Comparison of ENCODE assay signal across 9 cellular contexts in the genomic region with DNA sequence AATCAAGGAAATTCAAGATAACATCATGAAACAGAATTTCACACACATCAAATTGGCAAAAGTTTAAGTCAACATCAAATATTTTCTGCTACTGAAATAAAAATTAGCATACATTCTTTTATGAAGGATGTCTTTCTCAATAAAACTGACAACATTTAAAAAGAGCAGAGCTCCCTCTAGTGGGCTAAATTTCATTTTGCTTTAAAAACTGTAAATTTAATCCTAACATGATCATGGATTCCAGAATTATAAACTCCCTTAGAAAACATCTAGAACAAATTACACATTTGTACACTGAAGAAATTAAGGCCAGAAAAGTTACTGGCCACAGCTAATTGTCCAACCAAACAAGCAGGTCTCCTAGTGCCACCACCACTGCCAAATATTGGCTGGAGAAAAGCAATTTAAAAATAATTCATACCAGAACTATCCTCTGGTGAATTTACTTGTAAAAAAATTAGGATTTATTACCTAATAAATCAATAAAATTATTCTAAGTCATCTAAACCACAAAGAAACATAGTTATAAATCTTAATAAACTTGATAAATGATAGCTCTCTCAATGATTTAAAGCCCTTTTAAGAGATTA. TPM values are rescaled to one million over a fixed set of nuclear protein-coding genes. Genes with fewer than 3 reads are reported as not detected.
DNase-seq lines count a peak whose midpoint lies in the region; ATAC-seq and TF ChIP-seq lines count a peak whose summit lies in the region.
"Had no signal": no experiment of that assay in that cellular context is flagged by ENCODE, and none has a peak within 500 bp of the region (broad histone marks: within the 10 kb centered on the region; RNA-seq: fewer than 3 reads in every experiment).

No MANE protein-coding gene starts in this region.

- H3K27ac Mint-ChIP-seq in activated T-helper 2 cell treated with anti-CD3 and anti-CD28 coated beads, Interferon-gamma antibody, Interleukin-2, Interleukin-4, amounts not matched to agents 10 μg/mL and 5 μg/mL and 100 μg/mL, durations not matched to agents 14 hours and 24 hours and 36 hours, result no peak overlapping the region
- H3K27ac Mint-ChIP-seq: stimulated activated naive CD8-positive, alpha-beta T cell treated with anti-CD3 and anti-CD28 coated beads, Interleukin-15, Interleukin-2, amounts not matched to agents 100 ng/mL and 50 ng/mL, for 24 hours had no signal

- H3K4me1 Mint-ChIP-seq in activated T-helper 2 cell treated with anti-CD3 and anti-CD28 coated beads, Interferon-gamma antibody, Interleukin-2, Interleukin-4, amounts not matched to agents 10 μg/mL and 5 μg/mL and 100 μg/mL, durations not matched to agents 14 hours and 24 hours and 36 hours (ENCODE audit: low read depth), result peaks cover 1% of the 10 kb centered on the region

- TF ChIP-seq POLR2A in transverse colon (IDR thresholded peaks at IDR 0.05), result no peak

- in situ Hi-C loops in ACHN (cut with HindIII; ENCODE audit: low pct_ligation_motif_present, low pct_unique_long_range_greater_than_20kb, low sequenced_read_pairs), result no loop called here
- in situ Hi-C loops in transverse colon (cut with MboI; ENCODE audit: low pct_ligation_motif_present in 1 of 4, low pct_unique_long_range_greater_than_20kb in 1 of 4, low sequenced_read_pairs in 3 of 4), result loop anchor here in 3 of 4 donors (10.0 to 25.0 kb wide), 2 partner anchors 382 to 854 kb away; no protein-coding TSS in a partner anchor

- H3K4me3 Mint-ChIP-seq in activated T-helper 2 cell treated with anti-CD3 and anti-CD28 coated beads, Interferon-gamma antibody, Interleukin-2, Interleukin-4, amounts not matched to agents 10 μg/mL and 5 μg/mL and 100 μg/mL, durations not matched to agents 14 hours and 24 hours and 36 hours (ENCODE audit: low read depth), result no peak overlapping the region
- H3K4me3 Mint-ChIP-seq: stimulated activated naive CD8-positive, alpha-beta T cell treated with anti-CD3 and anti-CD28 coated beads, Interleukin-15, Interleukin-2, amounts not matched to agents 100 ng/mL and 50 ng/mL, for 24 hours had no signal

- H3K27me3 Mint-ChIP-seq in activated T-helper 2 cell treated with anti-CD3 and anti-CD28 coated beads, Interferon-gamma antibody, Interleukin-2, Interleukin-4, amounts not matched to agents 10 μg/mL and 5 μg/mL and 100 μg/mL, durations not matched to agents 14 hours and 24 hours and 36 hours (ENCODE audit: low read depth), result no peaks in the 10 kb centered on the region
- H3K27me3 Mint-ChIP-seq: stimulated activated naive CD8-positive, alpha-beta T cell treated with anti-CD3 and anti-CD28 coated beads, Interleukin-15, Interleukin-2, amounts not matched to agents 100 ng/mL and 50 ng/mL, for 24 hours had no signal

- H3K9me3 ChIP-seq in transverse colon (no peaks in the 10 kb centered on the region), MG63 (no peaks in the 10 kb centered on the region)

- H3K36me3 Mint-ChIP-seq in activated T-helper 2 cell treated with anti-CD3 and anti-CD28 coated beads, Interferon-gamma antibody, Interleukin-2, Interleukin-4, amounts not matched to agents 10 μg/mL and 5 μg/mL and 100 μg/mL, durations not matched to agents 14 hours and 24 hours and 36 hours (ENCODE audit: low read depth), result peaks cover 8% of the 10 kb centered on the region

- no peaks in the 10 kb centered on the region for H3K9me3 Mint-ChIP-seq in activated T-helper 2 cell treated with anti-CD3 and anti-CD28 coated beads, Interferon-gamma antibody, Interleukin-2, Interleukin-4, amounts not matched to agents 10 μg/mL and 5 μg/mL and 100 μg/mL, durations not matched to agents 14 hours and 24 hours and 36 hours
- H3K9me3 Mint-ChIP-seq: stimulated activated naive CD8-positive, alpha-beta T cell treated with anti-CD3 and anti-CD28 coated beads, Interleukin-15, Interleukin-2, amounts not matched to agents 100 ng/mL and 50 ng/mL, for 24 hours had no signal

- TF ChIP-seq EP300 in transverse colon (IDR thresholded peaks at IDR 0.05; ENCODE audit: low read depth), result no peak

- H3K27me3 ChIP-seq in foreskin keratinocyte (no peaks in the 10 kb centered on the region), transverse colon (no peaks in the 10 kb centered on the region), MG63 (no peaks in the 10 kb centered on the region)

- H3K27ac ChIP-seq in foreskin keratinocyte (no peak overlapping the region), transverse colon (no peak overlapping the region)

- intact Hi-C loops in transverse colon (cut with DNase I; ENCODE audit: low total_unique reads), result loop anchor here (5.0 kb wide), 1 partner anchor 857 kb away; no protein-coding TSS in a partner anchor
- intact Hi-C loops in activated T-helper 2 cell treated with anti-CD3 and anti-CD28 coated beads, Interferon-gamma antibody, Interleukin-2, Interleukin-4, amounts not matched to agents 10 μg/mL and 5 μg/mL and 100 μg/mL, durations not matched to agents 14 hours and 24 hours and 36 hours (cut with micrococcal nuclease), result loop anchor here (1.0 kb wide), 1 partner anchor 856 kb away; no protein-coding TSS in a partner anchor

- TF ChIP-seq CTCF in GM10266 (IDR thresholded peaks at IDR 0.05; ENCODE audit: control insufficient read depth, insufficient read depth, low read depth, missing control alignments) (peak; percentile 50), foreskin keratinocyte (conservative IDR thresholded peaks at IDR 0.05) (peak; percentile 70), transverse colon (IDR thresholded peaks at IDR 0.05) (peak; percentile 49 to 74 (median 67))

- H3K4me1 ChIP-seq in foreskin keratinocyte (no peaks in the 10 kb centered on the region), transverse colon (peaks cover 7 to 31% (median 13%) of the 10 kb centered on the region in 4 donors)

- H3K36me3 ChIP-seq in transverse colon (no peaks in the 10 kb centered on the region), MG63 (no peaks in the 10 kb centered on the region)

- DNase-seq in ACHN, result peak; percentile 44
- no peak for DNase-seq in GM10266 (ENCODE audit: extremely low spot score)
- DNase-seq in RKO (ENCODE audit: low spot score), result peak; percentile 54
- peak in 1 of 2 donors; percentile 21 for DNase-seq in foreskin keratinocyte
- DNase-seq in transverse colon, result no peak
- no peak for DNase-seq in activated naive CD4-positive, alpha-beta T cell (lab: John Stamatoyannopoulos, UW)
- DNase-seq in MG63, result no peak
- DNase-seq in activated T-helper 2 cell treated with anti-CD3 and anti-CD28 coated beads, Interferon-gamma antibody, Interleukin-2, Interleukin-4, amounts not matched to agents 10 μg/mL and 5 μg/mL and 100 μg/mL, durations not matched to agents 14 hours and 24 hours and 36 hours (ENCODE audit: low spot score), result no peak

- no peak for ATAC-seq in foreskin keratinocyte

- no peak overlapping the region for H3K4me3 ChIP-seq in transverse colon
- H3K4me3 ChIP-seq in MG63, result no peak overlapping the region

RNA-seq across cellular contexts. Expression of a gene that starts 31.2 kb away (rescaled TPM):
- total RNA-seq in foreskin keratinocyte (28.7 and 33.4 TPM in 2 replicates), transverse colon (1 to 10 TPM in 3 of 4 donors, not detected in 1; 2.7 to 3.2 (median 2.9) TPM)
- 13.2 and 17.6 TPM in 2 replicates for polyA plus RNA-seq in foreskin keratinocyte
- total RNA-seq in MG63 (2014; rRNA removed; shearing (Covaris generic); ENCODE audit: low replicate concordance), result 19.9 and 26.3 TPM in 2 replicates
- total RNA-seq in activated T-helper 2 cell treated with anti-CD3 and anti-CD28 coated beads, Interferon-gamma antibody, Interleukin-2, Interleukin-4, amounts not matched to agents 10 μg/mL and 5 μg/mL and 100 μg/mL, durations not matched to agents 14 hours and 24 hours and 36 hours, result 22.2 and 25.1 TPM in 2 replicates

Comparison
In these comparisons a context has a peak if more than half of its experiments do, and no peak if none do; other contexts are left out.
1. DNase-seq: peak in ACHN (single experiment) and RKO (single experiment); none in GM10266 (single experiment), transverse colon (single experiment), activated naive CD4-positive, alpha-beta T cell (0 of 4), MG63 (single experiment) and activated T-helper 2 cell treated with anti-CD3 and anti-CD28 coated beads, Interferon-gamma antibody, Interleukin-2, Interleukin-4, amounts not matched to agents 10 μg/mL and 5 μg/mL and 100 μg/mL, durations not matched to agents 14 hours and 24 hours and 36 hours (single experiment).
2. Peak in every context shown above with its lines, with median percentiles within 50 percentile points of each other: CTCF ChIP-seq.